ENCODE assay signal across 35 cellular contexts in the genomic region with DNA sequence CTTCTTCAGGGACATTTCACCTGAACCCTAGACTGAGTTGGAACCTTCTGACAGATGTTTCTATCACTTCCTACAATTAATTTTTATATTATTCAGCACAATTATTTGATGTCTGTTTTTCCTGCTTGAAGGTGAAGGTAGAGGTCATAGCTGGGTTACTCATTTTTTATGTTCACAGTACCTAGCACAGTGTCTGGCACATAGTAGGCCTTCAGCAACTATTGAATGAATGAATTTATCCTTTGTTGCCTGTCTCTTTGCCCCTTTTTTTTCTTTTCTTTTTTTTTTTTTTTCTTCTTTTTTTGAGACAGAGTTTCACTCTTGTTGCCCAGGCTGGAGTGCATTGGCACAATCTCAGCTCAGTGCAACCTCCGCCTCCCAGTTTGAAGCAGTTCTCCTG.
"Had no signal": no experiment of that assay in that cellular context is flagged by ENCODE, and none has a peak within 500 bp of the region (broad histone marks: within the 10 kb centered on the region; RNA-seq: fewer than 3 reads in every experiment).

No MANE protein-coding gene starts in this region.

- H3K9me3 Mint-ChIP-seq: activated CD4-positive, alpha-beta memory T cell treated with anti-CD3 and anti-CD28 coated beads, Interleukin-2, amount 10 ng/mL, durations not matched to agents 7 days and 5 days; activated CD4-positive, alpha-beta T cell treated with anti-CD3 and anti-CD28 coated beads, Interleukin-2, amount 10 ng/mL, durations not matched to agents 7 days and 5 days; activated naive CD4-positive, alpha-beta T cell treated with anti-CD3 and anti-CD28 coated beads for 36 hours; activated naive CD4-positive, alpha-beta T cell treated with anti-CD3 and anti-CD28 coated beads, Interleukin-2, amount 50 U/mL, for 24 hours; activated T-helper 1 cell treated with anti-CD3 and anti-CD28 coated beads, Interleukin-12 subunit alpha, Interleukin-12 subunit beta, Interleukin-2, Interleukin-4 antibody, amounts not matched to agents 30 ng/mL and 10 ng/mL and 1 ng/mL, durations not matched to agents 14 hours and 24 hours and 36 hours; activated T-helper 2 cell treated with anti-CD3 and anti-CD28 coated beads, Interferon-gamma antibody, Interleukin-2, Interleukin-4, amounts not matched to agents 10 μg/mL and 5 μg/mL and 100 μg/mL, durations not matched to agents 14 hours and 24 hours and 36 hours; effector memory CD8-positive, alpha-beta T cell; T-cell; T-helper 1 cell treated with Interleukin-12 subunit alpha and Interleukin-12 subunit beta and Interleukin-4 antibody, amounts not matched to agents 30 μg/mL and 1 μg/mL, for 36 hours; T-helper 2 cell treated with Interferon-gamma antibody and Interleukin-4, amounts not matched to agents 5 μg/mL and 100 μg/mL, for 36 hours had no signal

- H3K27ac ChIP-seq: brain microvascular endothelial cell, esophagus muscularis mucosa, foreskin keratinocyte, gastrocnemius medialis, heart left ventricle had no signal

- H3K27me3 ChIP-seq: brain microvascular endothelial cell, esophagus muscularis mucosa, foreskin keratinocyte, gastrocnemius medialis, heart left ventricle had no signal

- FAIRE-seq: astrocyte, bronchial epithelial cell, colon had no signal

- H3K4me1 Mint-ChIP-seq: activated CD4-positive, alpha-beta memory T cell treated with anti-CD3 and anti-CD28 coated beads, Interleukin-2, amount 10 ng/mL, durations not matched to agents 7 days and 5 days; activated CD4-positive, alpha-beta T cell treated with anti-CD3 and anti-CD28 coated beads for 36 hours; activated CD4-positive, alpha-beta T cell treated with anti-CD3 and anti-CD28 coated beads, Interleukin-2, amount 10 ng/mL, durations not matched to agents 7 days and 5 days; activated CD8-positive, alpha-beta memory T cell treated with anti-CD3 and anti-CD28 coated beads, Interleukin-2, amount 10 ng/mL, durations not matched to agents 7 days and 5 days; activated naive CD4-positive, alpha-beta T cell treated with anti-CD3 and anti-CD28 coated beads, Interleukin-2, amount 50 U/mL, for 24 hours; T-cell had no signal

- DNase-seq: activated CD4-positive, alpha-beta memory T cell treated with anti-CD3 and anti-CD28 coated beads, Interleukin-2, amount 10 ng/mL, durations not matched to agents 7 days and 5 days; activated CD4-positive, alpha-beta T cell treated with anti-CD3 and anti-CD28 coated beads for 36 hours; activated CD4-positive, alpha-beta T cell treated with anti-CD3 and anti-CD28 coated beads, Interleukin-2, amount 10 ng/mL, durations not matched to agents 7 days and 5 days; activated CD4-positive, alpha-beta T cell treated with anti-CD3 and anti-CD28 coated beads, Interleukin-2, amount 50 U/mL, for 4 hours; activated CD4-positive, CD25-positive, alpha-beta regulatory T cell; activated CD4-positive, CD25-positive, alpha-beta regulatory T cell treated with anti-CD3 and anti-CD28 coated beads, Interleukin-2, amount 50 U/mL, for 72 hours; activated CD8-positive, alpha-beta memory T cell treated with anti-CD3 and anti-CD28 coated beads, Interleukin-2, amount 10 ng/mL, durations not matched to agents 7 days and 5 days; activated CD8-positive, alpha-beta memory T cell treated with anti-CD3 and anti-CD28 coated beads, Interleukin-2, amount 50 U/mL, for 4 hours; activated effector memory CD4-positive, alpha-beta T cell treated with anti-CD3 and anti-CD28 coated beads, Interleukin-2, amount 50 U/mL, for 16 hours; activated naive CD4-positive, alpha-beta T cell treated with anti-CD3 and anti-CD28 coated beads for 36 hours; activated T-cell treated with anti-CD3 and anti-CD28 coated beads, Interleukin-2, amount 50 U/mL, for 1 hour; activated T-cell treated with anti-CD3 and anti-CD28 coated beads, Interleukin-2, amount 50 U/mL, for 48 hours; amniotic stem cell; anterior cingulate cortex; brain microvascular endothelial cell; cortex of kidney; dermis blood vessel endothelial cell; effector CD4-positive, alpha-beta T cell; effector memory CD8-positive, alpha-beta T cell; erythroblast; foreskin keratinocyte; gastrocnemius medialis; glutamatergic neuron; heart left ventricle; SW 1271; T-cell had no signal

- ATAC-seq: activated CD4-positive, alpha-beta T cell treated with anti-CD3 and anti-CD28 coated beads for 36 hours; activated CD8-positive, alpha-beta memory T cell treated with anti-CD3 and anti-CD28 coated beads, Interleukin-2, amount 10 ng/mL, durations not matched to agents 7 days and 5 days; effector memory CD8-positive, alpha-beta T cell; foreskin keratinocyte; gastrocnemius medialis; heart left ventricle; T-cell had no signal

- H3K4me1 ChIP-seq: esophagus muscularis mucosa, foreskin keratinocyte, gastrocnemius medialis had no signal

- H3K27me3 Mint-ChIP-seq: activated CD4-positive, alpha-beta memory T cell treated with anti-CD3 and anti-CD28 coated beads, Interleukin-2, amount 10 ng/mL, durations not matched to agents 7 days and 5 days; activated CD4-positive, alpha-beta T cell treated with anti-CD3 and anti-CD28 coated beads for 36 hours; activated CD4-positive, alpha-beta T cell treated with anti-CD3 and anti-CD28 coated beads, Interleukin-2, amount 10 ng/mL, durations not matched to agents 7 days and 5 days; activated CD8-positive, alpha-beta memory T cell treated with anti-CD3 and anti-CD28 coated beads, Interleukin-2, amount 10 ng/mL, durations not matched to agents 7 days and 5 days; activated naive CD4-positive, alpha-beta T cell treated with anti-CD3 and anti-CD28 coated beads, Interleukin-2, amount 50 U/mL, for 24 hours; effector memory CD8-positive, alpha-beta T cell; T-cell had no signal

- H3K9me3 ChIP-seq: esophagus muscularis mucosa, gastrocnemius medialis, heart left ventricle had no signal

- H3K27ac Mint-ChIP-seq: activated CD4-positive, alpha-beta memory T cell treated with anti-CD3 and anti-CD28 coated beads, Interleukin-2, amount 10 ng/mL, durations not matched to agents 7 days and 5 days; activated CD4-positive, alpha-beta T cell treated with anti-CD3 and anti-CD28 coated beads for 36 hours; activated CD8-positive, alpha-beta memory T cell treated with anti-CD3 and anti-CD28 coated beads, Interleukin-2, amount 10 ng/mL, durations not matched to agents 7 days and 5 days; activated naive CD4-positive, alpha-beta T cell treated with anti-CD3 and anti-CD28 coated beads for 36 hours; activated T-helper 1 cell treated with anti-CD3 and anti-CD28 coated beads, Interleukin-12 subunit alpha, Interleukin-12 subunit beta, Interleukin-2, Interleukin-4 antibody, amounts not matched to agents 30 ng/mL and 10 ng/mL and 1 ng/mL, durations not matched to agents 14 hours and 24 hours and 36 hours; T-helper 2 cell treated with Interferon-gamma antibody and Interleukin-4, amounts not matched to agents 5 μg/mL and 100 μg/mL, for 36 hours had no signal

- H3K4me3 Mint-ChIP-seq: activated CD4-positive, alpha-beta memory T cell treated with anti-CD3 and anti-CD28 coated beads, Interleukin-2, amount 10 ng/mL, durations not matched to agents 7 days and 5 days; activated CD4-positive, alpha-beta T cell treated with anti-CD3 and anti-CD28 coated beads for 36 hours; activated CD4-positive, alpha-beta T cell treated with anti-CD3 and anti-CD28 coated beads, Interleukin-2, amount 10 ng/mL, durations not matched to agents 7 days and 5 days; activated CD8-positive, alpha-beta memory T cell treated with anti-CD3 and anti-CD28 coated beads, Interleukin-2, amount 10 ng/mL, durations not matched to agents 7 days and 5 days; activated naive CD4-positive, alpha-beta T cell treated with anti-CD3 and anti-CD28 coated beads for 36 hours; activated naive CD4-positive, alpha-beta T cell treated with anti-CD3 and anti-CD28 coated beads, Interleukin-2, amount 50 U/mL, for 24 hours; activated T-helper 1 cell treated with anti-CD3 and anti-CD28 coated beads, Interleukin-12 subunit alpha, Interleukin-12 subunit beta, Interleukin-2, Interleukin-4 antibody, amounts not matched to agents 30 ng/mL and 10 ng/mL and 1 ng/mL, durations not matched to agents 14 hours and 24 hours and 36 hours; effector memory CD8-positive, alpha-beta T cell; T-cell; T-helper 1 cell treated with Interleukin-12 subunit alpha and Interleukin-12 subunit beta and Interleukin-4 antibody, amounts not matched to agents 30 μg/mL and 1 μg/mL, for 36 hours; T-helper 2 cell treated with Interferon-gamma antibody and Interleukin-4, amounts not matched to agents 5 μg/mL and 100 μg/mL, for 36 hours had no signal

- H3K4me3 ChIP-seq: esophagus muscularis mucosa, gastrocnemius medialis, heart left ventricle had no signal
